ENCODE assay signal across 8 cellular contexts in the genomic region with DNA sequence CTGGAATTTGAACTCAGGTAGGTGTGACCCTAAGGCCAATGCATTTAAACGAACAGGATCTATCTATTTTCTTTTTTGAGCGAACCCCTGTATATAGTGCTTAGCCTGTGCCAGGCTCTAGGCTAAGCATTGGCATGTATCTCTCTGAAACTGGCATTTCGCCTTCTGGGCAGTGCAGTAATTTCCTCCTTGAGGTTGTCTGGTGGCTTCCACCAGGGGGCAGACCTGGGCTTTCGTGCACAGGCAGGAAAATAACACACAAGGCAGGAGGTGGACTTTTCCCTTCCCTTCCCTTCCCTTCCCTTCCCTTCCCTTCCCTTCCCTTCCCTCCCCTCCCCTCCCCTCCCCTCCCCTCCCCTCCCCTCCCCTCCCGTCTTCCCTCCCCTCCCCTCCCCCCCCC. TPM values are rescaled to one million over a fixed set of nuclear protein-coding genes. Genes with fewer than 3 reads are reported as not detected.
DNase-seq lines count a peak whose midpoint lies in the region; ATAC-seq, FAIRE-seq and TF ChIP-seq lines count a peak whose summit lies in the region.

No MANE protein-coding gene starts in this region.

- no peaks in the 10 kb centered on the region for H3K9me3 ChIP-seq in trophoblast cell (ENCODE audit: insufficient read depth, low read depth, low read length)
- no peaks in the 10 kb centered on the region for H3K9me3 ChIP-seq in upper lobe of left lung

- H3K36me3 ChIP-seq in trophoblast cell (ENCODE audit: control insufficient read depth in 1 of 2, insufficient read depth in 2 of 2, low read length in 2 of 2), result no peaks in the 10 kb centered on the region
- no peaks in the 10 kb centered on the region for H3K36me3 ChIP-seq in upper lobe of left lung

- no peaks in the 10 kb centered on the region for H3K27me3 ChIP-seq in trophoblast cell (ENCODE audit: insufficient read depth, low read length)
- H3K27me3 ChIP-seq in upper lobe of left lung, result no peaks in the 10 kb centered on the region

- DNase-seq in D721Med (ENCODE audit: insufficient read length, low spot score) (peak; percentile 24), KG1 (lab: John Stamatoyannopoulos, UW) (peak; percentile 54), SK-MEL-5 (ENCODE audit: low read depth, low spot score) (peak; percentile 76), glomerular visceral epithelial cell (ENCODE audit: extremely low spot score) (peak; percentile 53), trophoblast cell (peak; percentile 40 to 83), upper lobe of left lung (peak in 1 of 2 donors; percentile 77)
- peak; percentile 80 for DNase-seq in activated naive CD4-positive, alpha-beta T cell treated with Interleukin-2 at 50 U/mL for 16 hours

- H4K12ac ChIP-seq in trophoblast cell (ENCODE audit: low read depth, low read length), result no peak overlapping the region

- H3K4me3 ChIP-seq in trophoblast cell (ENCODE audit: low read depth, low read length) (no peak overlapping the region), upper lobe of left lung (no peak overlapping the region)

- no peak overlapping the region for H3K23ac ChIP-seq in trophoblast cell (ENCODE audit: low read length)

- TF ChIP-seq CTCF in D721Med (IDR thresholded peaks at IDR 0.05; ENCODE audit: insufficient read depth, missing control alignments) (peak; percentile 94), upper lobe of left lung (IDR thresholded peaks at IDR 0.05) (peak; percentile 40 to 82 (median 65))

- in situ Hi-C loops in SK-MEL-5 (cut with HindIII; ENCODE audit: low pct_unique_long_range_greater_than_20kb, low sequenced_read_pairs), result no loop called here

- H3K9ac ChIP-seq in trophoblast cell (ENCODE audit: low read length), result no peak overlapping the region

- TF ChIP-seq POLR2A in upper lobe of left lung (IDR thresholded peaks at IDR 0.05), result no peak

- no peak for FAIRE-seq in D721Med (lab: Jason Lieb, UNC)

- no peak overlapping the region for H2BK12ac ChIP-seq in trophoblast cell (ENCODE audit: low read length)

- H3K18ac ChIP-seq in trophoblast cell (ENCODE audit: low read length), result no peak overlapping the region

- H4K8ac ChIP-seq in trophoblast cell (ENCODE audit: low read depth, low read length), result no peak overlapping the region

- no peak overlapping the region for H2AFZ ChIP-seq in trophoblast cell (ENCODE audit: insufficient read depth, low read length, poor library complexity)

- H2BK120ac ChIP-seq in trophoblast cell (ENCODE audit: insufficient read depth, low read length, poor library complexity), result no peak overlapping the region

- H3K79me1 ChIP-seq in trophoblast cell (ENCODE audit: low read length), result no peaks in the 10 kb centered on the region

- H3K4me2 ChIP-seq in trophoblast cell (ENCODE audit: low read length), result no peak overlapping the region

- no CpG with 5 or more reads among the region's 5 CpGs for WGBS in trophoblast cell (ENCODE audit: extremely low coverage, insufficient coverage, insufficient read length)
- 10 to 13% methylated on average over 4 to 5 of the region's 5 CpGs for WGBS in upper lobe of left lung, 2 donors

- H3K27ac ChIP-seq in trophoblast cell (ENCODE audit: low read depth, low read length) (no peak overlapping the region), upper lobe of left lung (no peak overlapping the region)

- no peak overlapping the region for H2AK5ac ChIP-seq in trophoblast cell (ENCODE audit: low read length)

- H2BK5ac ChIP-seq in trophoblast cell (ENCODE audit: low read depth, low read length, poor library complexity), result no peak overlapping the region

- no peak for TF ChIP-seq EP300 in upper lobe of left lung (IDR thresholded peaks at IDR 0.05)

- no peaks in the 10 kb centered on the region for H3K4me1 ChIP-seq in trophoblast cell (ENCODE audit: control insufficient read depth in 1 of 2, insufficient read depth in 2 of 2, low read length in 2 of 2)
- H3K4me1 ChIP-seq in upper lobe of left lung, result peaks cover 0 to 11% (median 3%) of the 10 kb centered on the region in 4 donors

- no peak overlapping the region for H4K91ac ChIP-seq in trophoblast cell (ENCODE audit: low read depth, low read length)

- H3K4ac ChIP-seq in trophoblast cell (ENCODE audit: low read depth, low read length), result no peak overlapping the region

- no peak overlapping the region for H3K14ac ChIP-seq in trophoblast cell (ENCODE audit: low read length)

- no peaks in the 10 kb centered on the region for H3K79me2 ChIP-seq in trophoblast cell (ENCODE audit: control insufficient read depth, insufficient read depth, low read length, poor library complexity)

- peak; percentile 71 to 77 for ATAC-seq in upper lobe of left lung (ENCODE audit: low FRiP score in 2 of 2)
- no peak for ATAC-seq in HG02759 (IDR thresholded peaks at IDR 0.05; ENCODE audit: unreplicated experiment)

RNA-seq across cellular contexts. Expression of a gene that starts 34.4 kb away (rescaled TPM):
- 6.3 and 7.1 TPM in 2 replicates for total RNA-seq in SK-MEL-5 (2014; rRNA removed; shearing (Covaris generic))
- polyA plus RNA-seq in SK-MEL-5 (2015; cell fraction: cytosol; rRNA removed), result 6.8 and 9.7 TPM in 2 replicates
- polyA plus RNA-seq in SK-MEL-5 (2015; cell fraction: nucleus; rRNA removed), result 3.1 and 5.7 TPM in 2 replicates
- polyA plus RNA-seq in trophoblast cell (2013), result 0.10 and 0.12 TPM in 2 replicates
- 10 to 100 TPM in 5 of 6 donors, 1 to 10 TPM in 1; 9.6 to 28.0 (median 13.9) TPM for total RNA-seq in upper lobe of left lung

RNA-seq across cellular contexts. Expression of a gene that starts 46.6 kb away (rescaled TPM):
- total RNA-seq in SK-MEL-5 (2014; rRNA removed; shearing (Covaris generic)), result not detected in 2 replicates
- not detected in 2 replicates for polyA plus RNA-seq in SK-MEL-5 (2015; cell fraction: cytosol; rRNA removed)
- polyA plus RNA-seq in SK-MEL-5 (2015; cell fraction: nucleus; rRNA removed), result 0.14 TPM in 1 of 2 replicates, not detected in the other
- polyA plus RNA-seq in trophoblast cell (2013), result not detected in 2 replicates
- total RNA-seq in upper lobe of left lung, result 1 to 10 TPM in 1 of 6 donors, under 1 TPM in 1, not detected in 4; 0.20 to 5.2 TPM
